Comparison of ENCODE assay signal across 10 cellular contexts in genomic region chr18:55546873-55547704, GRCh38. TPM values are rescaled to one million over a fixed set of nuclear protein-coding genes. Genes with fewer than 3 reads are reported as not detected.
DNase-seq lines count a peak whose midpoint lies in the region; ATAC-seq and TF ChIP-seq lines count a peak whose summit lies in the region.
"Had no signal": no experiment of that assay in that cellular context is flagged by ENCODE, and none has a peak within 500 bp of the region (broad histone marks: within the 10 kb centered on the region; RNA-seq: fewer than 3 reads in every experiment).

No MANE protein-coding gene starts in this region.

- no peaks in the 10 kb centered on the region for H3K9me3 ChIP-seq in mesodermal cell (ENCODE audit: control insufficient read depth, low read length)

- 53 to 55% methylated on average over 4 of the region's 5 CpGs for WGBS in mesodermal cell (ENCODE audit: insufficient coverage in 2 of 2), 2 experiments

- POLR2A ChIA-PET in GM10248 (lab: Yijun Ruan, JAX): no interaction called here

- peak; percentile 71 for ATAC-seq in Right ventricle myocardium inferior
- ATAC-seq in HG02884 (IDR thresholded peaks at IDR 0.05; ENCODE audit: unreplicated experiment): no peak

- no peak for DNase-seq in Right ventricle myocardium inferior (ENCODE audit: missing footprints)
- no peak for DNase-seq in cardiac septum (ENCODE audit: low spot score)
- peak; percentile 7 for DNase-seq in dermis blood vessel endothelial cell
- DNase-seq in NCI-H2081 treated with DMSO at 0.1 percent for 48 hours (lab: John Stamatoyannopoulos, UW): no peak
- no peak for DNase-seq in GM10248 (ENCODE audit: extremely low spot score)
- DNase-seq in GOT3 (lab: John Stamatoyannopoulos, UW): no peak
- DNase-seq: activated B cell treated with CpG ODN at 0.5 μM for 24 hours, AML-193 had no signal

- CTCF ChIA-PET in GM10248 (lab: Yijun Ruan, JAX): interaction anchor here (1.7 kb wide), 1 partner anchor 18 kb away, joined by 4 read pairs; no protein-coding TSS in a partner anchor

- H3K27ac ChIP-seq in mesodermal cell (ENCODE audit: low read depth, low read length, severe bottlenecking): peak overlapping the region; percentile 48

- peaks cover 12% of the 10 kb centered on the region for H3K4me1 ChIP-seq in mesodermal cell (ENCODE audit: control insufficient read depth, insufficient read depth, low read length, poor library complexity, severe bottlenecking)

- TF ChIP-seq CTCF in GM10248 (IDR thresholded peaks at IDR 0.05; ENCODE audit: control extremely low read depth, extremely low read depth, low read depth, missing control alignments): no peak

- no peak overlapping the region for H3K4me3 ChIP-seq in mesodermal cell (ENCODE audit: extremely low read depth, insufficient read depth, low read length, poor library complexity, severe bottlenecking)

- intact Hi-C loops in Right ventricle myocardium inferior (cut with DNase I): no loop called here
- intact Hi-C loops in cardiac septum (cut with DNase I): no loop called here

- H3K36me3 ChIP-seq in mesodermal cell (ENCODE audit: control insufficient read depth, insufficient read depth, low read length): peaks cover 37% of the 10 kb centered on the region

RNA-seq across cellular contexts. Expression of gene TCF4, which starts 40.9 kb away (rescaled TPM):
- total RNA-seq in Right ventricle myocardium inferior (57.8 TPM), cardiac septum (69.9 TPM), dermis blood vessel endothelial cell (474 and 759 TPM in 2 replicates)
- 81.0 TPM for polyA plus RNA-seq in mesodermal cell (2013, experiment 1 of 2)
- 71.6 TPM for polyA plus RNA-seq in mesodermal cell (2013, experiment 2 of 2)
